Comparison of ENCODE assay signal across 8 cellular contexts in the genomic region with DNA sequence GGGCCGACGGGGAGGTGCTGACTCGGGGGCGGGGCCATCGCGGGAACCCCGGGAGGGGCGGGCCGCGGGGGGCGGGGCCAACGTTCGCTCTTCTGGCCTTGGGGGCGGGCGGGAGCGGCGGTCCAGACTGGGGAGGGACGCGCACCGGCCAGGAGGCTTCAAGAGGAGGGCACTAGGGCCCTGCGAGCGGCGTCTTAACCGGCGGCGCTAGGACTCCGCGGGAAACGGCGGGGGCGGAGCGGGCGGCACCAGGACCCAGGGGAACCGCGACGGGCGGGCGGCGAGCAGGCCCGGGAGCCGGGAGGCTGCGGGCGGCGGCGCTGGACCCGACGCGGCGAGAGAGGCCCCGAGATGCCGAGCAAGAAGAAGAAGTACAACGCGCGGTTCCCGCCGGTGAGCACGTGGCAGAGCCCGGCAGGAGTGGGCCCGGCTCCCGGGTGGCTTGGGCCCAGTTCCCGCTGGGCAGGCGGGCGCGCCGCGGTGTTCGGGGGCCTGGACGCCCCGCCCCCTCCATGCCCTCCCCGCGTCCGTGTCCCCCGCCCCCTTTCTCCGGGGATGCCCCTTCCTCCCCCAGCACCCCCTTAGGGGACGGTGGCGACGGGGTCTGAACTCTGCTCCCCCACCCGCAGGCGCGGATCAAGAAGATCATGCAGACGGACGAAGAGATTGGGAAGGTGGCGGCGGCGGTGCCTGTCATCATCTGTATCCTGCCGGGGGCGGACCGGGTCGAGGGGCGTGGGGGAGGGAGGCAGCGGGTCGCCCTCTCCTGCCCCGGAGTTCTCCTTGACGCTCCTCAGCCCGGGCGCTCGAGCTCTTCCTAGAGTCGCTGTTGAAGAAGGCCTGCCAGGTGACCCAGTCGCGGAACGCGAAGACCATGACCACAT. TPM values are rescaled to one million over a fixed set of nuclear protein-coding genes. Genes with fewer than 3 reads are reported as not detected.
DNase-seq lines count a peak whose midpoint lies in the region; ATAC-seq, FAIRE-seq and TF ChIP-seq lines count a peak whose summit lies in the region.

A gene with protein sequence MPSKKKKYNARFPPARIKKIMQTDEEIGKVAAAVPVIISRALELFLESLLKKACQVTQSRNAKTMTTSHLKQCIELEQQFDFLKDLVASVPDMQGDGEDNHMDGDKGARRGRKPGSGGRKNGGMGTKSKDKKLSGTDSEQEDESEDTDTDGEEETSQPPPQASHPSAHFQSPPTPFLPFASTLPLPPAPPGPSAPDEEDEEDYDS (plus strand): TSS at position 276 of the 884 bp plus-strand sequence. CDS start 76 bp downstream, at position 352.

- H3K9ac ChIP-seq in kidney (ENCODE audit: low read length in 2 of 2), result peak within 1 kb of the TSS; percentile 83 to 97

- H3K27ac ChIP-seq in kidney (ENCODE audit: low read depth in 2 of 2, low read length in 2 of 2), result peak within 1 kb of the TSS; percentile 77 to 85

- H3K4me3 ChIP-seq in AG10803 (ENCODE audit: low read length) (peak within 1 kb of the TSS; percentile 93), kidney (ENCODE audit: low read length in 2 of 2) (peak within 1 kb of the TSS; percentile 65 to 97)

- TF ChIP-seq CTCF in AG10803 (conservative IDR thresholded peaks at IDR 0.05; ENCODE audit: low read length) (no peak), kidney (IDR thresholded peaks at IDR 0.05; ENCODE audit: borderline replicate concordance, extremely low read depth, insufficient read depth) (peak; percentile 40)

- intact Hi-C loops in kidney (cut with DNase I), result no loop called here

- FAIRE-seq in kidney (lab: Jason Lieb, UNC), result no peak

- no peaks in the 10 kb centered on the region for H3K9me3 ChIP-seq in kidney (ENCODE audit: control insufficient read depth in 1 of 2, low read length in 2 of 2)

- peak; percentile 84 for ATAC-seq in HG03439 (IDR thresholded peaks at IDR 0.05; ENCODE audit: unreplicated experiment)

- peak; percentile 99 for DNase-seq in AG10803 (ENCODE audit: low read depth)
- peak; percentile 98 for DNase-seq in GM19238 (ENCODE audit: insufficient read length, low spot score)
- peak; percentile 95 for DNase-seq in NCI-H510A treated with DMSO at 0.1 percent for 48 hours (lab: John Stamatoyannopoulos, UW)
- DNase-seq in activated CD4-positive, alpha-beta T cell treated with anti-CD3 and anti-CD28 coated beads for 24 hours (ENCODE audit: low read depth in 2 of 2), result peak; percentile 99
- DNase-seq in cerebellum (ENCODE audit: low spot score), result peak; percentile 100
- peak; percentile 100 for DNase-seq in kidney
- DNase-seq in stimulated activated CD4-positive, alpha-beta T cell treated with anti-CD3 and anti-CD28 coated beads, Interleukin-15, amount 100 ng/mL, for 1 hour (ENCODE audit: low read depth in 1 of 2, low spot score in 1 of 2), result peak; percentile 99

- peaks cover 2 to 3% of the 10 kb centered on the region in 2 donors for H3K36me3 ChIP-seq in kidney (ENCODE audit: control insufficient read depth in 1 of 2, insufficient read depth in 2 of 2, low read length in 2 of 2)

- peaks cover 21 to 36% of the 10 kb centered on the region in 2 donors for H3K4me1 ChIP-seq in kidney (ENCODE audit: control insufficient read depth in 1 of 2, insufficient read depth in 1 of 2, low read depth in 1 of 2, low read length in 2 of 2)

RNA-seq across cellular contexts. Expression of the gene that starts here (rescaled TPM):
- total RNA-seq in cerebellum (28.3 TPM), kidney (51.2 TPM)
- polyA plus RNA-seq in kidney (ENCODE audit: insufficient read depth, low read depth, low replicate concordance), result 150 TPM

Comparison
In these comparisons a context has a peak if more than half of its experiments do, and no peak if none do; other contexts are left out.
1. Peak in every context shown above with its lines: DNase-seq, ATAC-seq, H3K4me3 ChIP-seq and H3K27ac ChIP-seq.